ENCODE assay signal across 8 cellular contexts in genomic region chr10:110212119-110213006, GRCh38. TPM values are rescaled to one million over a fixed set of nuclear protein-coding genes. Genes with fewer than 3 reads are reported as not detected.
DNase-seq lines count a peak whose midpoint lies in the region; ATAC-seq and TF ChIP-seq lines count a peak whose summit lies in the region.

No MANE protein-coding gene starts in this region.

- H3K36me3 Mint-ChIP-seq in activated CD4-positive, alpha-beta T cell treated with anti-CD3 and anti-CD28 coated beads for 36 hours (ENCODE audit: low read depth) = peaks cover 3% of the 10 kb centered on the region
- H3K36me3 Mint-ChIP-seq in glutamatergic neuron (ENCODE audit: unreplicated experiment) = no peaks in the 10 kb centered on the region

- no peak for TF ChIP-seq CTCF in glutamatergic neuron (IDR thresholded peaks at IDR 0.05; ENCODE audit: partially characterized antibody, unreplicated experiment)

- intact Hi-C loops in activated CD4-positive, alpha-beta T cell treated with anti-CD3 and anti-CD28 coated beads for 36 hours (cut with DNase I, micrococcal nuclease) = loop anchor here (1.0 to 5.0 kb wide), 4 partner anchors 9 to 705 kb away; partner anchors contain the start of genes BBIP1 (in 1 of the 2), PDCD4 (in 1 of the 2), SHOC2 (in 1 of the 2) and SMC3 (in 1 of the 2)

- peak overlapping the region; percentile 96 for H3K27ac Mint-ChIP-seq in activated CD4-positive, alpha-beta T cell treated with anti-CD3 and anti-CD28 coated beads for 36 hours
- H3K27ac Mint-ChIP-seq in glutamatergic neuron (ENCODE audit: unreplicated experiment) = no peak overlapping the region

- peak; percentile 67 for DNase-seq in activated CD4-positive, alpha-beta T cell treated with anti-CD3 and anti-CD28 coated beads for 36 hours
- DNase-seq in activated CD4-positive, alpha-beta T cell treated with anti-CD3 and anti-CD28 coated beads for 1 hour = no peak
- peak; percentile 36 to 43 for DNase-seq in activated CD4-positive, alpha-beta T cell treated with anti-CD3 and anti-CD28 coated beads, Interleukin-2, amount 50 U/mL, for 48 hours
- DNase-seq in glutamatergic neuron = no peak
- DNase-seq in middle frontal gyrus (ENCODE audit: extremely low spot score, low spot score) = no peak

- no peaks in the 10 kb centered on the region for H3K9me3 Mint-ChIP-seq in activated CD4-positive, alpha-beta T cell treated with anti-CD3 and anti-CD28 coated beads for 36 hours (ENCODE audit: low read depth)
- H3K9me3 Mint-ChIP-seq in glutamatergic neuron (ENCODE audit: unreplicated experiment) = peaks cover 18% of the 10 kb centered on the region

- CTCF ChIA-PET in activated CD4-positive, alpha-beta T cell treated with anti-CD3 and anti-CD28 coated beads for 36 hours (lab: Charles Lee) = interaction anchor here (0.5 to 9.6 kb wide), 6 partner anchors 10 to 114 kb away, joined by 3 to 154 read pairs (median 4); no protein-coding TSS in a partner anchor

- H3K4me1 Mint-ChIP-seq in activated CD4-positive, alpha-beta T cell treated with anti-CD3 and anti-CD28 coated beads for 36 hours = peaks cover 43% of the 10 kb centered on the region
- peaks cover 19% of the 10 kb centered on the region for H3K4me1 Mint-ChIP-seq in glutamatergic neuron (ENCODE audit: low read depth, unreplicated experiment)

- H3K27ac ChIP-seq in temporal lobe (ENCODE audit: low read depth, low read length) = peak overlapping the region; percentile 99

- POLR2A ChIA-PET in activated CD4-positive, alpha-beta T cell treated with anti-CD3 and anti-CD28 coated beads for 36 hours (lab: Charles Lee) = interaction anchor here (3.7 kb wide), 1 partner anchor 9 kb away, joined by 65 read pairs; no protein-coding TSS in a partner anchor

- ATAC-seq in activated CD4-positive, alpha-beta T cell treated with anti-CD3 and anti-CD28 coated beads for 36 hours = peak; percentile 7
- ATAC-seq in GM18511 (IDR thresholded peaks at IDR 0.05; ENCODE audit: unreplicated experiment) = no peak
- no peak for ATAC-seq in HG02623 (IDR thresholded peaks at IDR 0.05; ENCODE audit: unreplicated experiment)

- no peaks in the 10 kb centered on the region for H3K27me3 Mint-ChIP-seq in activated CD4-positive, alpha-beta T cell treated with anti-CD3 and anti-CD28 coated beads for 36 hours
- H3K27me3 Mint-ChIP-seq in glutamatergic neuron (ENCODE audit: unreplicated experiment) = peaks cover 22% of the 10 kb centered on the region

- peak overlapping the region; percentile 86 for H3K4me3 Mint-ChIP-seq in activated CD4-positive, alpha-beta T cell treated with anti-CD3 and anti-CD28 coated beads for 36 hours
- H3K4me3 Mint-ChIP-seq in glutamatergic neuron (ENCODE audit: unreplicated experiment) = peak overlapping the region; percentile 92

RNA-seq across cellular contexts. Expression of gene MXI1, which starts 5.0 kb away (rescaled TPM):
- total RNA-seq in activated CD4-positive, alpha-beta T cell treated with anti-CD3 and anti-CD28 coated beads for 36 hours = 10 to 100 TPM; 49.7 to 75.7 TPM
- total RNA-seq in glutamatergic neuron (ENCODE audit: unreplicated experiment) (48.1 TPM), temporal lobe (49.2 TPM)

Comparison
In these comparisons a context has a peak if more than half of its experiments do, and no peak if none do; other contexts are left out.
1. DNase-seq: peak in activated CD4-positive, alpha-beta T cell treated with anti-CD3 and anti-CD28 coated beads for 36 hours (single experiment) and activated CD4-positive, alpha-beta T cell treated with anti-CD3 and anti-CD28 coated beads, Interleukin-2, amount 50 U/mL, for 48 hours (2 of 2); none in activated CD4-positive, alpha-beta T cell treated with anti-CD3 and anti-CD28 coated beads for 1 hour (single experiment), glutamatergic neuron (single experiment) and middle frontal gyrus (single experiment).